ENCODE assay signal across 1 cellular context in genomic region chr1:38046333-38046883, GRCh38.
TF ChIP-seq lines count a peak whose summit lies in the region.

Gene POU3F1, minus strand, starts transcription at chr1:38046793. Its CDS starts 50 bp downstream, at chr1:38046743.

TF ChIP-seq in K562, 482 proteins besides CTCF, POLR2A, EP300 and RAD21 (continued from another document):
- TF ChIP-seq PHF8 (IDR thresholded peaks at IDR 0.05; ENCODE audit: borderline replicate concordance, low read length) (peak; percentile 18; the same call in 1 of the 2 replicates), ELF1 (tag; IDR thresholded peaks at IDR 0.05) (no peak), MIER1 (IDR thresholded peaks at IDR 0.05; ENCODE audit: low read depth) (no peak), NFATC3 (IDR thresholded peaks at IDR 0.05) (no peak), ELK1 (CRISPR knock-in tag; IDR thresholded peaks at IDR 0.05) (no peak), POLR2AphosphoS2 (IDR thresholded peaks at IDR 0.05; ENCODE audit: low read length) (no peak), SIN3B (IDR thresholded peaks at IDR 0.05; ENCODE audit: low read depth) (0 out of 2 replicates have a peak, but pooled peaks have one; percentile 30), JUND (IDR thresholded peaks at IDR 0.05; ENCODE audit: borderline replicate concordance, low read depth, low read length) (no peak), JUND (tag; IDR thresholded peaks at IDR 0.05; ENCODE audit: borderline replicate concordance, low read depth, low read length) (no peak), ZBTB1 (CRISPR knock-in tag; IDR thresholded peaks at IDR 0.05; ENCODE audit: borderline replicate concordance, low read depth) (no peak), YY1 (IDR thresholded peaks at IDR 0.05; ENCODE audit: borderline replicate concordance in 1 of 3, control insufficient read depth in 1 of 3, extremely low read depth in 1 of 3, insufficient read depth in 3 of 3, insufficient read length in 1 of 3, insufficient replicate concordance in 2 of 3, low read depth in 1 of 3, low read length in 2 of 3) (peak in 1 of 3 experiments; percentile 7), TFAM (CRISPR knock-in tag; conservative IDR thresholded peaks at IDR 0.05) (no peak), FUS (optimal IDR thresholded peaks at IDR 0.05; ENCODE audit: low read depth, low read length) (no peak), ELF4 (CRISPR knock-in tag; IDR thresholded peaks at IDR 0.05) (no peak), SMAD4 (CRISPR knock-in tag; conservative IDR thresholded peaks at IDR 0.05) (peak; percentile 53; the same call in 1 of the 2 replicates), ARNT (IDR thresholded peaks at IDR 0.05) (no peak), PBX2 (CRISPR knock-in tag; IDR thresholded peaks at IDR 0.05; ENCODE audit: low read depth) (no peak), PBX2 (tag; conservative IDR thresholded peaks at IDR 0.05; ENCODE audit: low read depth) (no peak), ZNF699 (CRISPR knock-in tag; IDR thresholded peaks at IDR 0.05; ENCODE audit: insufficient replicate concordance) (no peak)
- TF ChIP-seq, protein P1, sequence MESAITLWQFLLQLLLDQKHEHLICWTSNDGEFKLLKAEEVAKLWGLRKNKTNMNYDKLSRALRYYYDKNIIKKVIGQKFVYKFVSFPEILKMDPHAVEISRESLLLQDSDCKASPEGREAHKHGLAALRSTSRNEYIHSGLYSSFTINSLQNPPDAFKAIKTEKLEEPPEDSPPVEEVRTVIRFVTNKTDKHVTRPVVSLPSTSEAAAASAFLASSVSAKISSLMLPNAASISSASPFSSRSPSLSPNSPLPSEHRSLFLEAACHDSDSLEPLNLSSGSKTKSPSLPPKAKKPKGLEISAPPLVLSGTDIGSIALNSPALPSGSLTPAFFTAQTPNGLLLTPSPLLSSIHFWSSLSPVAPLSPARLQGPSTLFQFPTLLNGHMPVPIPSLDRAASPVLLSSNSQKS (CRISPR knock-in tag; IDR thresholded peaks at IDR 0.05), result no peak
- TF ChIP-seq, protein P2, sequence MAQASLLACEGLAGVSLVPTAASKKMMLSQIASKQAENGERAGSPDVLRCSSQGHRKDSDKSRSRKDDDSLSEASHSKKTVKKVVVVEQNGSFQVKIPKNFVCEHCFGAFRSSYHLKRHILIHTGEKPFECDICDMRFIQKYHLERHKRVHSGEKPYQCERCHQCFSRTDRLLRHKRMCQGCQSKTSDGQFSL (CRISPR knock-in tag; IDR thresholded peaks at IDR 0.05), result no peak
- TF ChIP-seq, protein P2 (tag; IDR thresholded peaks at IDR 0.05), result no peak
